1 cellular context compared by ENCODE assay signal in the genomic region with DNA sequence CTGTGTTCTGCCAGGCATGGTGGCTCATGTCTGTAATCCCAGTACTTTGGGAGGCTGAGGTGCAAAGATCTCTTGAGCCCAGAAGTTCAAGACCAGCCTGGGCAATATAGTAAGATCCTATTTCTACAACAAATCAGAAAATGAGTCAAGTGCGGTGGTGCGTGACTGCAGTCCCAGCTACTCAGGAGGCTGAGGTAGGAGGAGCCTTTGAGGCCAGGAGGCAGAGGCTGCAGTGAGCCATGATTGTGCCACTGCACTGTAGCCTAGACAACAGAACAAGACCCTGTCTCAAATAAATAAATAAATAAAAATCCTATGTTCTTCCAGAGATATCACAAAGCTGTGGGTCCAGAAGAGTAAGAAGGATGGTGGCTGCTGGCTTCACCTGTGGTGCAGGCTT.
TF ChIP-seq lines count a peak whose summit lies in the region.

No MANE protein-coding gene starts in this region.

TF ChIP-seq in HCT116, 20 proteins besides CTCF, POLR2A, EP300 and RAD21:
- TF ChIP-seq ZFX (IDR thresholded peaks at IDR 0.05) (no peak), SIN3A (IDR thresholded peaks at IDR 0.05; ENCODE audit: low read depth) (no peak), JUND (IDR thresholded peaks at IDR 0.05) (no peak), ELF1 (IDR thresholded peaks at IDR 0.05; ENCODE audit: borderline replicate concordance, low read depth) (no peak), CBX3 (IDR thresholded peaks at IDR 0.05; ENCODE audit: low read depth) (no peak), EGR1 (IDR thresholded peaks at IDR 0.05; ENCODE audit: low read depth) (no peak), EZH2 (IDR thresholded peaks at IDR 0.05) (no peak)
- TF ChIP-seq, protein P1, sequence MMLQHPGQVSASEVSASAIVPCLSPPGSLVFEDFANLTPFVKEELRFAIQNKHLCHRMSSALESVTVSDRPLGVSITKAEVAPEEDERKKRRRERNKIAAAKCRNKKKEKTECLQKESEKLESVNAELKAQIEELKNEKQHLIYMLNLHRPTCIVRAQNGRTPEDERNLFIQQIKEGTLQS (IDR thresholded peaks at IDR 0.05), result no peak
- TF ChIP-seq, protein P2, sequence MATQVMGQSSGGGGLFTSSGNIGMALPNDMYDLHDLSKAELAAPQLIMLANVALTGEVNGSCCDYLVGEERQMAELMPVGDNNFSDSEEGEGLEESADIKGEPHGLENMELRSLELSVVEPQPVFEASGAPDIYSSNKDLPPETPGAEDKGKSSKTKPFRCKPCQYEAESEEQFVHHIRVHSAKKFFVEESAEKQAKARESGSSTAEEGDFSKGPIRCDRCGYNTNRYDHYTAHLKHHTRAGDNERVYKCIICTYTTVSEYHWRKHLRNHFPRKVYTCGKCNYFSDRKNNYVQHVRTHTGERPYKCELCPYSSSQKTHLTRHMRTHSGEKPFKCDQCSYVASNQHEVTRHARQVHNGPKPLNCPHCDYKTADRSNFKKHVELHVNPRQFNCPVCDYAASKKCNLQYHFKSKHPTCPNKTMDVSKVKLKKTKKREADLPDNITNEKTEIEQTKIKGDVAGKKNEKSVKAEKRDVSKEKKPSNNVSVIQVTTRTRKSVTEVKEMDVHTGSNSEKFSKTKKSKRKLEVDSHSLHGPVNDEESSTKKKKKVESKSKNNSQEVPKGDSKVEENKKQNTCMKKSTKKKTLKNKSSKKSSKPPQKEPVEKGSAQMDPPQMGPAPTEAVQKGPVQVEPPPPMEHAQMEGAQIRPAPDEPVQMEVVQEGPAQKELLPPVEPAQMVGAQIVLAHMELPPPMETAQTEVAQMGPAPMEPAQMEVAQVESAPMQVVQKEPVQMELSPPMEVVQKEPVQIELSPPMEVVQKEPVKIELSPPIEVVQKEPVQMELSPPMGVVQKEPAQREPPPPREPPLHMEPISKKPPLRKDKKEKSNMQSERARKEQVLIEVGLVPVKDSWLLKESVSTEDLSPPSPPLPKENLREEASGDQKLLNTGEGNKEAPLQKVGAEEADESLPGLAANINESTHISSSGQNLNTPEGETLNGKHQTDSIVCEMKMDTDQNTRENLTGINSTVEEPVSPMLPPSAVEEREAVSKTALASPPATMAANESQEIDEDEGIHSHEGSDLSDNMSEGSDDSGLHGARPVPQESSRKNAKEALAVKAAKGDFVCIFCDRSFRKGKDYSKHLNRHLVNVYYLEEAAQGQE (IDR thresholded peaks at IDR 0.05; ENCODE audit: low read depth), result no peak
